In the genomic region with DNA sequence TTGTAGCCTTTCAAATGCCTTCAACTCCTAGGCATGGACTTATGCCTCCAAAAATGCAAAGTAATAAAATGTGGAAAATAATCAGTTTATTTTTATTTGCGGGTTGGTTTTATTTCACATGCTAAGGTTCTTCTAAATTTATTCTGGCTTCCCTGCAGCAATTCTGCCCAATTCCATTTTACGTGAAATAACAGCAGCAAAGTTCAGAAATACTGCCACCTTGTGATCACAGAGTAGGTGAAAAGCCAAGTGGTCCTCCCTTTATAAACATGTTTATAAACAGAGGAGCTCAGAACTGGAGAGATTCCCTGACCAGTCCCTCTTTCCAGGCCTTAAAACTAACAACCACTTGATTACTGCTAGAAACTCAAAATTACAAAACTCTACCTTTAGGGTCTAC, we compare ENCODE assay signal across 1 cellular context.
TF ChIP-seq lines count a peak whose summit lies in the region.

No MANE protein-coding gene starts in this region.

TF ChIP-seq in IMR-90, 13 proteins besides CTCF, POLR2A, EP300 and RAD21:
- TF ChIP-seq SMC3 (IDR thresholded peaks at IDR 0.05; ENCODE audit: low read depth, low read length) = 0 out of 2 replicates have a peak, but pooled peaks have one; percentile 6
- no peak for TF ChIP-seq BHLHE40 (IDR thresholded peaks at IDR 0.05; ENCODE audit: low read depth, low read length)
- no peak for TF ChIP-seq RCOR1 (IDR thresholded peaks at IDR 0.05; ENCODE audit: insufficient replicate concordance, low read length)
